In genomic region chr7:74092321-74092963, GRCh38 we compare ENCODE assay signal across 10 cellular contexts. TPM values are rescaled to one million over a fixed set of nuclear protein-coding genes. Genes with fewer than 3 reads are reported as not detected.
A peak's percentile ranks its signal among the peaks of the same experiment; 100 is the strongest.
DNase-seq lines count a peak whose midpoint lies in the region; ATAC-seq and TF ChIP-seq lines count a peak whose summit lies in the region.
"Had no signal": no experiment of that assay in that cellular context is flagged by ENCODE, and none has a peak within 500 bp of the region (broad histone marks: within the 10 kb centered on the region; RNA-seq: fewer than 3 reads in every experiment).

No MANE protein-coding gene starts in this region.

- no TSS peak for BruUV-seq in PC-9 (replicated peaks; lab: Mats Ljungman, UMichigan)
- BruUV-seq in PC-3 (replicated peaks; lab: Mats Ljungman, UMichigan) = no TSS peak

- H2AFZ ChIP-seq in PC-9 = no peak overlapping the region
- H2AFZ ChIP-seq in PC-3 (ENCODE audit: low read length) = no peak overlapping the region

- H3K9me2 ChIP-seq in PC-9 (ENCODE audit: insufficient read depth) = no peaks in the 10 kb centered on the region
- no peaks in the 10 kb centered on the region for H3K9me2 ChIP-seq in PC-3 (replicated peaks; ENCODE audit: low read length)

- DNase-seq in NK-92 treated with Interleukin-12 subunit alpha and Interleukin-12 subunit beta, amount 100 ng/mL, for 24 hours (lab: John Stamatoyannopoulos, UW) = peak; percentile 67
- no peak for DNase-seq in NK-92 (lab: John Stamatoyannopoulos, UW; ENCODE audit: unreplicated experiment)
- no peak for DNase-seq in PC-9
- peak; percentile 44 to 81 (median 63) for DNase-seq in heart left ventricle
- no peak for DNase-seq in stomach
- no peak for DNase-seq in NCI-H82 treated with DMSO at 0.1 percent for 48 hours (lab: John Stamatoyannopoulos, UW; ENCODE audit: unreplicated experiment)
- DNase-seq in NCI-H2196 treated with DMSO at 0.1 percent for 48 hours (lab: John Stamatoyannopoulos, UW; ENCODE audit: unreplicated experiment) = no peak
- DNase-seq in PC-3 = no peak
- DNase-seq: 8988T; activated naive CD4-positive, alpha-beta T cell had no signal

- peaks cover under 1% of the 10 kb centered on the region; the same call in 1 of the 2 replicates for H3K9me3 ChIP-seq in PC-9 (ENCODE audit: insufficient read depth, low read depth)
- no peaks in the 10 kb centered on the region for H3K9me3 ChIP-seq in heart left ventricle
- H3K9me3 ChIP-seq in stomach = peaks cover 0 to 5% (median 0%) of the 10 kb centered on the region in 4 donors
- H3K9me3 ChIP-seq in PC-3 (ENCODE audit: low read length) = peaks cover 10% of the 10 kb centered on the region

- H3K27me3 ChIP-seq in PC-9 (ENCODE audit: insufficient read depth, low read depth) = no peaks in the 10 kb centered on the region
- no peaks in the 10 kb centered on the region for H3K27me3 ChIP-seq in heart left ventricle
- no peaks in the 10 kb centered on the region for H3K27me3 ChIP-seq in stomach
- no peaks in the 10 kb centered on the region for H3K27me3 ChIP-seq in PC-3 (ENCODE audit: low read length)

- H3K27ac ChIP-seq in PC-9 = peak overlapping the region; percentile 78
- peak overlapping the region; percentile 29 to 91 (median 68) for H3K27ac ChIP-seq in heart left ventricle
- H3K27ac ChIP-seq in stomach = peak overlapping the region; percentile 47 to 88 (median 79)
- H3K27ac ChIP-seq in PC-3 (ENCODE audit: low read length) = no peak overlapping the region

- H3K4me2 ChIP-seq in PC-9 = peak overlapping the region; percentile 76; the same call in 1 of the 2 replicates
- H3K4me2 ChIP-seq in PC-3 (ENCODE audit: low read length) = no peak overlapping the region

- peak; percentile 14 to 52 (median 38) for ATAC-seq in heart left ventricle
- no peak for ATAC-seq in PC-3

- H3F3A ChIP-seq in PC-9 (ENCODE audit: insufficient read depth, low read depth) (peaks cover 45% of the 10 kb centered on the region; the same call in 1 of the 2 replicates), PC-3 (ENCODE audit: low read length, unreplicated experiment) (peaks cover 3% of the 10 kb centered on the region)

- POLR2A ChIA-PET in PC-9 (lab: Charles Lee; ENCODE audit: unreplicated experiment) = no interaction called here
- POLR2A ChIA-PET in PC-3 (lab: Charles Lee; ENCODE audit: unreplicated experiment) = no interaction called here

- H4K20me1 ChIP-seq in PC-9 (ENCODE audit: insufficient read depth) = peaks cover 6% of the 10 kb centered on the region; the same call in 1 of the 2 replicates
- H4K20me1 ChIP-seq in PC-3 (ENCODE audit: low read length) = no peaks in the 10 kb centered on the region

- no peak overlapping the region for H3K9ac ChIP-seq in PC-3 (ENCODE audit: low read length)

- intact Hi-C loops in PC-9 (cut with micrococcal nuclease; ENCODE audit: unreplicated experiment) = loop anchor here (5.0 kb wide), 1 partner anchor 40 kb away; no protein-coding TSS in a partner anchor
- intact Hi-C loops in heart left ventricle (cut with DNase I) = loop anchor here in 2 of 10 donors (10.0 kb wide), 1 partner anchor 82 kb away; the partner anchor contains the start of gene EIF4H (in 2 of the 2)
- intact Hi-C loops in stomach (cut with DNase I; ENCODE audit: low total_unique reads) = no loop called here
- intact Hi-C loops in PC-3 (cut with micrococcal nuclease) = no loop called here

- H3K4me1 ChIP-seq in PC-9 (replicated peaks; ENCODE audit: insufficient read depth) = peaks cover 38% of the 10 kb centered on the region
- peaks cover 2 to 35% (median 29%) of the 10 kb centered on the region in 12 donors for H3K4me1 ChIP-seq in heart left ventricle
- peaks cover 28 to 37% (median 34%) of the 10 kb centered on the region in 4 donors for H3K4me1 ChIP-seq in stomach
- peaks cover 25% of the 10 kb centered on the region for H3K4me1 ChIP-seq in PC-3 (ENCODE audit: insufficient read depth, low read length)

- TF ChIP-seq CTCF in PC-9 (conservative IDR thresholded peaks at IDR 0.05) (no peak), heart left ventricle (IDR thresholded peaks at IDR 0.05) (no peak), stomach (IDR thresholded peaks at IDR 0.05) (no peak), PC-3 (conservative IDR thresholded peaks at IDR 0.05; ENCODE audit: low read depth, low read length) (no peak)

- peaks cover 15% of the 10 kb centered on the region for H3K36me3 ChIP-seq in PC-9 (ENCODE audit: low read depth)
- H3K36me3 ChIP-seq in heart left ventricle = peaks cover 0 to 20% (median 5%) of the 10 kb centered on the region in 9 donors
- peaks cover 0 to 33% (median 19%) of the 10 kb centered on the region in 4 donors for H3K36me3 ChIP-seq in stomach
- H3K36me3 ChIP-seq in PC-3 (ENCODE audit: low read depth, low read length) = peaks cover 15% of the 10 kb centered on the region

- WGBS in heart left ventricle, 4 donors = 43 to 57% (median 49%) methylated on average over 10 to 13 of the region's 13 CpGs
- WGBS in stomach, 5 donors = 72 to 79% (median 73%) methylated on average over 5 to 13 of the region's 13 CpGs

- no peak for TF ChIP-seq EP300 in stomach (IDR thresholded peaks at IDR 0.05)

- H3K4me3 ChIP-seq in PC-9 (no peak overlapping the region), heart left ventricle (peak overlapping the region in 8 of 12 donors; percentile 10 to 67 (median 60)), stomach (peak overlapping the region in 2 of 4 donors; percentile 49 to 52), PC-3 (ENCODE audit: low read length) (no peak overlapping the region)

- H3K79me2 ChIP-seq in PC-9 (ENCODE audit: low read depth) = peaks cover 24% of the 10 kb centered on the region
- H3K79me2 ChIP-seq in PC-3 (ENCODE audit: low read length) = peaks cover 12% of the 10 kb centered on the region

- CTCF ChIA-PET in PC-9 (lab: Charles Lee) (no interaction called here), PC-3 (lab: Charles Lee) (no interaction called here)

- TF ChIP-seq POLR2A in heart left ventricle (IDR thresholded peaks at IDR 0.05) (no peak), stomach (IDR thresholded peaks at IDR 0.05) (no peak)

RNA-seq across cellular contexts. Expression of gene LIMK1, which starts 8.8 kb away (rescaled TPM):
- total RNA-seq in PC-9 (2021) (128 and 148 TPM in 2 replicates), heart left ventricle (10 to 100 TPM in 7 of 9 donors, 1 to 10 TPM in 2; 9.3 to 23.2 (median 11.6) TPM), stomach (10 to 100 TPM in 3 of 5 donors, 1 to 10 TPM in 2; 2.9 to 21.0 (median 10.1) TPM), PC-3 (2014; rRNA removed) (40.3 and 54.3 TPM in 2 replicates)
- polyA plus RNA-seq in heart left ventricle (1 to 10 TPM; 6.3 to 9.3 TPM), stomach (10 to 100 TPM in 1 of 3 donors, 1 to 10 TPM in 2; 6.0 to 26.6 (median 7.2) TPM)

Comparison
In these comparisons a context has a peak if more than half of its experiments do, and no peak if none do; other contexts are left out.
1. DNase-seq: peak in NK-92 treated with Interleukin-12 subunit alpha and Interleukin-12 subunit beta, amount 100 ng/mL, for 24 hours (single experiment) and heart left ventricle (5 of 5); none in NK-92 (single experiment), PC-9 (0 of 2), stomach (single experiment), NCI-H82 treated with DMSO at 0.1 percent for 48 hours (single experiment), NCI-H2196 treated with DMSO at 0.1 percent for 48 hours (single experiment) and PC-3 (single experiment).
2. H3K4me3 ChIP-seq: peak in heart left ventricle (8 of 12); none in PC-9 (single experiment) and PC-3 (single experiment).